30 cellular contexts compared by ENCODE assay signal in genomic region chr6:1110935-1111334, GRCh38.
DNase-seq lines count a peak whose midpoint lies in the region; ATAC-seq and TF ChIP-seq lines count a peak whose summit lies in the region.
"Had no signal": no experiment of that assay in that cellular context is flagged by ENCODE, and none has a peak within 500 bp of the region (broad histone marks: within the 10 kb centered on the region; RNA-seq: fewer than 3 reads in every experiment).

No MANE protein-coding gene starts in this region.

- no peak overlapping the region for H3K4me3 ChIP-seq in prostate gland
- H3K4me3 ChIP-seq: cardiac muscle cell, colonic mucosa, heart right ventricle, SJSA1, smooth muscle cell, thoracic aorta had no signal

- H3K27ac ChIP-seq in foreskin keratinocyte (peak overlapping the region; percentile 23), prostate gland (peak overlapping the region in 1 of 2 donors; percentile 54)
- H3K27ac ChIP-seq: cardiac muscle cell, colonic mucosa, heart right ventricle, SJSA1, thoracic aorta had no signal

- intact Hi-C loops in prostate gland (cut with DNase I), result no loop called here

- H3K4me1 ChIP-seq in foreskin keratinocyte, result peaks cover 4% of the 10 kb centered on the region
- H3K4me1 ChIP-seq in prostate gland (replicated peaks), result no peaks in the 10 kb centered on the region
- H3K4me1 ChIP-seq: colonic mucosa, heart right ventricle had no signal

- DNase-seq in EH (ENCODE audit: low read depth), result peak; percentile 47
- DNase-seq in SW480 (ENCODE audit: low spot score), result peak; percentile 81
- peak; percentile 74 to 85 for DNase-seq in foreskin keratinocyte
- peak; percentile 48 for DNase-seq in prostate gland (ENCODE audit: low spot score)
- DNase-seq in activated CD4-positive, alpha-beta T cell treated with anti-CD3 and anti-CD28 coated beads for 1 hour, result no peak
- DNase-seq in activated CD4-positive, alpha-beta T cell treated with anti-CD3 and anti-CD28 coated beads for 4 hours, result no peak
- DNase-seq in HCEC 1CT, result no peak
- DNase-seq: activated CD4-positive, alpha-beta T cell treated with anti-CD3 and anti-CD28 coated beads, Interleukin-2, amount 50 U/mL, for 1 hour; activated gamma-delta T cell treated with Interleukin-2 at 50 U/mL for 16 hours; activated naive CD8-positive, alpha-beta T cell treated with anti-CD3 and anti-CD28 coated beads, Interleukin-2, amount 10 ng/mL, durations not matched to agents 7 days and 5 days; activated T-cell treated with anti-CD3 and anti-CD28 coated beads, Interleukin-2, amount 50 U/mL, for 48 hours; aorta; CD4-positive, alpha-beta memory T cell; colonic mucosa; effector CD8-positive, alpha-beta T cell; EL; erythroblast; heart right ventricle; NCI-H146; NCI-H2107; NCI-H345; NCI-H774; stimulated activated CD4-positive, alpha-beta T cell treated with anti-CD3 and anti-CD28 coated beads, Interleukin-1b, Interleukin-23, amount 100 ng/mL, for 48 hours; stimulated activated naive CD8-positive, alpha-beta T cell treated with anti-CD3 and anti-CD28 coated beads, Interleukin-15, Interleukin-2, amounts not matched to agents 100 U/mL and 50 U/mL, for 24 hours had no signal

- no peak for TF ChIP-seq CTCF in foreskin keratinocyte (conservative IDR thresholded peaks at IDR 0.05)
- no peak for TF ChIP-seq CTCF in prostate gland (IDR thresholded peaks at IDR 0.05)

- ATAC-seq in foreskin keratinocyte (peak; percentile 54), HG02970 (IDR thresholded peaks at IDR 0.05; ENCODE audit: low FRiP score, unreplicated experiment) (no peak)
- ATAC-seq: heart right ventricle; stimulated activated naive CD8-positive, alpha-beta T cell treated with anti-CD3 and anti-CD28 coated beads, Interleukin-15, Interleukin-2, amounts not matched to agents 100 U/mL and 50 U/mL, for 24 hours; WTC11 had no signal

- no peaks in the 10 kb centered on the region for H3K9me3 ChIP-seq in prostate gland
- H3K9me3 ChIP-seq: colonic mucosa, heart right ventricle, SJSA1, thoracic aorta had no signal

- no peaks in the 10 kb centered on the region for H3K36me3 ChIP-seq in prostate gland
- H3K36me3 ChIP-seq: cardiac muscle cell, colonic mucosa, heart right ventricle, SJSA1, thoracic aorta had no signal

- WGBS in prostate gland, result 25% methylated on average over 11 of the region's 11 CpGs

- H3K27me3 ChIP-seq in foreskin keratinocyte (no peaks in the 10 kb centered on the region), prostate gland (replicated peaks; ENCODE audit: insufficient read depth) (no peaks in the 10 kb centered on the region)
- H3K27me3 ChIP-seq: cardiac muscle cell, colonic mucosa, SJSA1 had no signal

- no peak for TF ChIP-seq POLR2A in prostate gland (IDR thresholded peaks at IDR 0.05)

Comparison
In these comparisons a context has a peak if more than half of its experiments do, and no peak if none do; other contexts are left out.
1. DNase-seq: peak in EH (single experiment), SW480 (single experiment), foreskin keratinocyte (2 of 2) and prostate gland (single experiment); none in activated CD4-positive, alpha-beta T cell treated with anti-CD3 and anti-CD28 coated beads for 1 hour (single experiment), activated CD4-positive, alpha-beta T cell treated with anti-CD3 and anti-CD28 coated beads for 4 hours (0 of 2) and HCEC 1CT (single experiment).